Comparison of ENCODE assay signal across 20 cellular contexts in genomic region chr2:238281826-238282480, GRCh38. TPM values are rescaled to one million over a fixed set of nuclear protein-coding genes. Genes with fewer than 3 reads are reported as not detected.
A peak's percentile ranks its signal among the peaks of the same experiment; 100 is the strongest.
DNase-seq lines count a peak whose midpoint lies in the region; ATAC-seq and TF ChIP-seq lines count a peak whose summit lies in the region.
"Had no signal": no experiment of that assay in that cellular context is flagged by ENCODE, and none has a peak within 500 bp of the region (broad histone marks: within the 10 kb centered on the region; RNA-seq: fewer than 3 reads in every experiment).

No MANE protein-coding gene starts in this region.

- intact Hi-C loops in left ventricle myocardium superior (cut with micrococcal nuclease), result no loop called here
- intact Hi-C loops in mucosa of descending colon (cut with DNase I, micrococcal nuclease), result no loop called here
- intact Hi-C loops in aorta (cut with DNase I), result no loop called here
- intact Hi-C loops in colonic mucosa (cut with DNase I), result no loop called here

- 91 to 93% methylated on average over 13 of the region's 13 CpGs for WGBS in aorta, 2 donors

- H3K27ac ChIP-seq in right atrium auricular region (no peak overlapping the region), VCaP (peak overlapping the region; percentile 9; the same call in 1 of the 2 replicates), aorta (ENCODE audit: low read depth in 1 of 2, low read length in 2 of 2) (no peak overlapping the region), colonic mucosa (no peak overlapping the region)

- ATAC-seq in left ventricle myocardium superior (no peak), mucosa of descending colon (no peak), aorta (ENCODE audit: low FRiP score) (no peak)
- ATAC-seq: A549, K562, Panc1 had no signal

- H3K27me3 ChIP-seq in right atrium auricular region (no peaks in the 10 kb centered on the region), aorta (ENCODE audit: control insufficient read depth in 1 of 2, insufficient read depth in 2 of 2, low read length in 1 of 2) (no peaks in the 10 kb centered on the region), colonic mucosa (no peaks in the 10 kb centered on the region)

- H3K9ac ChIP-seq in colonic mucosa (ENCODE audit: low read depth in 2 of 2, low read length in 2 of 2), result peak overlapping the region in 1 of 2 donors; percentile 15
- H3K9ac ChIP-seq: SK-N-SH had no signal

- H3K36me3 ChIP-seq in right atrium auricular region, result no peaks in the 10 kb centered on the region
- no peaks in the 10 kb centered on the region for H3K36me3 ChIP-seq in mucosa of descending colon (ENCODE audit: low read depth)
- H3K36me3 ChIP-seq in aorta (ENCODE audit: control insufficient read depth in 1 of 2, insufficient read depth in 2 of 2, low read length in 1 of 2), result no peaks in the 10 kb centered on the region
- H3K36me3 ChIP-seq in colonic mucosa, result no peaks in the 10 kb centered on the region
- H3K36me3 ChIP-seq: HAP-1 had no signal

- no peak for TF ChIP-seq CTCF in right atrium auricular region (IDR thresholded peaks at IDR 0.05)
- TF ChIP-seq CTCF in VCaP (conservative IDR thresholded peaks at IDR 0.05), result no peak
- TF ChIP-seq CTCF in mucosa of descending colon (IDR thresholded peaks at IDR 0.05), result no peak
- TF ChIP-seq CTCF in colonic mucosa (IDR thresholded peaks at IDR 0.05), result no peak

- DNase-seq in left ventricle myocardium superior, result peak; percentile 25
- DNase-seq in right atrium auricular region (ENCODE audit: low spot score), result no peak
- DNase-seq in mucosa of descending colon, result peak in 2 of 3 donors; percentile 44 to 48
- peak; percentile 48 to 63 for DNase-seq in aorta
- DNase-seq in DMS53 (lab: John Stamatoyannopoulos, UW), result no peak
- DNase-seq in colonic mucosa, result no peak
- DNase-seq in Kasumi-1 (lab: John Stamatoyannopoulos, UW), result no peak
- DNase-seq: Caco-2, NCI-H1048, NCI-H1436 treated with DMSO at 0.1 percent for 48 hours, NCI-H2029 treated with DMSO at 0.1 percent for 48 hours, NCI-H2171 treated with DMSO at 0.1 percent for 48 hours, NCI-H82, Right ventricle myocardium superior, SK-N-SH had no signal

- H3K4me3 ChIP-seq in right atrium auricular region (no peak overlapping the region), mucosa of descending colon (no peak overlapping the region), aorta (ENCODE audit: low read length in 2 of 2) (no peak overlapping the region), colonic mucosa (no peak overlapping the region)
- H3K4me3 ChIP-seq: A549, HAP-1, K562 had no signal

- H3K9me3 ChIP-seq in right atrium auricular region, result no peaks in the 10 kb centered on the region
- no peaks in the 10 kb centered on the region for H3K9me3 ChIP-seq in mucosa of descending colon
- H3K9me3 ChIP-seq in aorta (ENCODE audit: control insufficient read depth, low read length), result no peaks in the 10 kb centered on the region
- no peaks in the 10 kb centered on the region for H3K9me3 ChIP-seq in colonic mucosa
- H3K9me3 ChIP-seq: A549, Caco-2, HAP-1, SK-N-SH had no signal

- H3K4me1 ChIP-seq in right atrium auricular region, result peaks cover 0 to 44% of the 10 kb centered on the region in 2 donors
- H3K4me1 ChIP-seq in mucosa of descending colon (ENCODE audit: low read depth), result peaks cover 63% of the 10 kb centered on the region
- no peaks in the 10 kb centered on the region for H3K4me1 ChIP-seq in aorta (ENCODE audit: control insufficient read depth in 1 of 2, insufficient read depth in 2 of 2, low read length in 2 of 2)
- peaks cover 24% of the 10 kb centered on the region for H3K4me1 ChIP-seq in colonic mucosa

RNA-seq across cellular contexts. Expression of gene PER2, which starts 6.5 kb away (rescaled TPM):
- total RNA-seq in left ventricle myocardium superior, result 4.5 TPM
- total RNA-seq in right atrium auricular region, result 1 to 10 TPM; 5.2 to 9.4 TPM
- total RNA-seq in mucosa of descending colon, result 10 to 100 TPM; 22.6 to 26.8 (median 22.6) TPM
- total RNA-seq in aorta, result 10 to 100 TPM; 22.0 to 25.1 TPM
- polyA plus RNA-seq in aorta, result 1 to 10 TPM; 2.0 to 6.1 TPM
- 10 to 100 TPM; 22.1 to 29.2 TPM for total RNA-seq in colonic mucosa

RNA-seq across cellular contexts. Expression of gene TRAF3IP1, which starts 38.4 kb away (rescaled TPM):
- total RNA-seq in left ventricle myocardium superior (13.8 TPM), right atrium auricular region (1 to 10 TPM; 5.0 to 5.8 TPM), mucosa of descending colon (10 to 100 TPM; 13.3 to 37.5 (median 16.3) TPM), aorta (10 to 100 TPM; 21.0 to 21.5 TPM), colonic mucosa (10 to 100 TPM; 16.2 to 18.5 TPM)
- 10 to 100 TPM; 14.4 to 15.8 TPM for polyA plus RNA-seq in aorta

RNA-seq across cellular contexts. Expression of gene HES6, which starts 42.1 kb away (rescaled TPM):
- 2.7 TPM for total RNA-seq in left ventricle myocardium superior
- total RNA-seq in right atrium auricular region, result 1 to 10 TPM; 2.5 to 4.8 TPM
- 10 to 100 TPM; 21.9 to 63.5 (median 25.7) TPM for total RNA-seq in mucosa of descending colon
- 1 to 10 TPM; 3.3 to 5.2 TPM for total RNA-seq in aorta
- polyA plus RNA-seq in aorta, result 1 to 10 TPM; 3.3 to 9.4 TPM
- 10 to 100 TPM; 55.6 to 79.5 TPM for total RNA-seq in colonic mucosa

Comparison
In these comparisons a context has a peak if more than half of its experiments do, and no peak if none do; other contexts are left out.
1. DNase-seq: peak in left ventricle myocardium superior (single experiment), mucosa of descending colon (2 of 3) and aorta (2 of 2); none in right atrium auricular region (single experiment), DMS53 (single experiment), colonic mucosa (single experiment) and Kasumi-1 (0 of 2).